Comparison of ENCODE assay signal across 1 cellular context in genomic region chr2:101717041-101717817, GRCh38.
A peak's percentile ranks its signal among the peaks of the same experiment; 100 is the strongest.
TF ChIP-seq lines count a peak whose summit lies in the region.

No MANE protein-coding gene starts in this region.

TF ChIP-seq in GM12878, 131 proteins besides CTCF, POLR2A, EP300 and RAD21 (continued from another document):
- TF ChIP-seq, protein P1, sequence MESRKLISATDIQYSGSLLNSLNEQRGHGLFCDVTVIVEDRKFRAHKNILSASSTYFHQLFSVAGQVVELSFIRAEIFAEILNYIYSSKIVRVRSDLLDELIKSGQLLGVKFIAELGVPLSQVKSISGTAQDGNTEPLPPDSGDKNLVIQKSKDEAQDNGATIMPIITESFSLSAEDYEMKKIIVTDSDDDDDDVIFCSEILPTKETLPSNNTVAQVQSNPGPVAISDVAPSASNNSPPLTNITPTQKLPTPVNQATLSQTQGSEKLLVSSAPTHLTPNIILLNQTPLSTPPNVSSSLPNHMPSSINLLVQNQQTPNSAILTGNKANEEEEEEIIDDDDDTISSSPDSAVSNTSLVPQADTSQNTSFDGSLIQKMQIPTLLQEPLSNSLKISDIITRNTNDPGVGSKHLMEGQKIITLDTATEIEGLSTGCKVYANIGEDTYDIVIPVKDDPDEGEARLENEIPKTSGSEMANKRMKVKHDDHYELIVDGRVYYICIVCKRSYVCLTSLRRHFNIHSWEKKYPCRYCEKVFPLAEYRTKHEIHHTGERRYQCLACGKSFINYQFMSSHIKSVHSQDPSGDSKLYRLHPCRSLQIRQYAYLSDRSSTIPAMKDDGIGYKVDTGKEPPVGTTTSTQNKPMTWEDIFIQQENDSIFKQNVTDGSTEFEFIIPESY (IDR thresholded peaks at IDR 0.05), result 0 out of 2 replicates have a peak, but pooled peaks have one; percentile 11
- peak in 1 of 2 experiments; percentile 84; a peak in 2 of 4 replicates for TF ChIP-seq ETV6 (conservative IDR thresholded peaks at IDR 0.05 in 1 of 2, IDR thresholded peaks at IDR 0.05 in 1 of 2; ENCODE audit: borderline replicate concordance in 1 of 2, low read depth in 1 of 2)
- peak; percentile 50; the same call in 1 of the 2 replicates for TF ChIP-seq SPI1 (IDR thresholded peaks at IDR 0.05; ENCODE audit: borderline replicate concordance, insufficient read depth, low read depth, low read length)
- TF ChIP-seq CBFB (IDR thresholded peaks at IDR 0.05; ENCODE audit: low read depth), result no peak
- TF ChIP-seq CBX5 (IDR thresholded peaks at IDR 0.05; ENCODE audit: low read depth), result no peak
- no peak for TF ChIP-seq STAT3 (IDR thresholded peaks at IDR 0.05; ENCODE audit: low read depth, low read length)
- TF ChIP-seq HSF1 (IDR thresholded peaks at IDR 0.05; ENCODE audit: low read depth, low read length), result no peak
- peak; percentile 3 to 6; a peak in 1 of 4 replicates for TF ChIP-seq BHLHE40 (IDR thresholded peaks at IDR 0.05; ENCODE audit: borderline replicate concordance in 1 of 2, low read depth in 2 of 2, low read length in 1 of 2)
- no peak for TF ChIP-seq RB1 (IDR thresholded peaks at IDR 0.05; ENCODE audit: borderline replicate concordance)
- TF ChIP-seq SREBF2 (IDR thresholded peaks at IDR 0.05; ENCODE audit: low read length), result no peak
